1 cellular context compared by ENCODE assay signal in the genomic region with DNA sequence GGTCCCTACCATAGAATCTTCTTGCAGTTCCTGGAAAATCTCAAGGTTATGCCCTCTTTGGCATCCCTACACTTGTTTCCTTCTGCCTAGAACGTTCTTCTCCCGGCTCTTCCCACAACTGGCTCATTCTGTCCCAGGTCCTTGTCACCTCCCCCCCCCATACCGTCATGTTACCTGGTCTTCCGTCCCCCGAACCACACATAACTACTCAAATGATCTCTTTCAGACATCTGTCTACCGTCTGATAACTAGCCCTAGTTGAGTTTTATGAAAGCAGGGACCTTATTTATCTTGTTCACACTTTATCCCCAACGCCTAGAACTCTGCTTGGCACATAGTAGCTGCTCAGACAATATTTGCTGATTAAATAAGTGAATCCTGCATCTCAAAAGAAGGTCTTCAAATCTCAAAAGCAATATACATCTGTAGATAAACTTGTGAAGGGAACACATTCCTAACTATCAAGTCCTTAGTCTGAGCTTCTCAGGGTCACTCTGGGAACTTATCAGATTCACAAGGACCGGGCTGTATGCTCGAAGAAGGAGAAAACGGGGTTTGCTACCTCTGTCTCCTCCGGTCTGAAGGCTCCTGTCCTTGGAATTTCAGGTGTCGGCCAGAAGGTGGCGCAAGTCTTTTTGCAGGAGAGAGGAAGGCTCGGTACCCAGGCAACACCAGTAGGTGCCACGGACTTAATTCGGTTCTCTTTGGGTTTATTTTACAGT.
TF ChIP-seq lines count a peak whose summit lies in the region.

No MANE protein-coding gene starts in this region.

TF ChIP-seq in GM23338, 12 proteins besides CTCF, POLR2A, EP300 and RAD21 (continued from another document):
- TF ChIP-seq, protein P1, sequence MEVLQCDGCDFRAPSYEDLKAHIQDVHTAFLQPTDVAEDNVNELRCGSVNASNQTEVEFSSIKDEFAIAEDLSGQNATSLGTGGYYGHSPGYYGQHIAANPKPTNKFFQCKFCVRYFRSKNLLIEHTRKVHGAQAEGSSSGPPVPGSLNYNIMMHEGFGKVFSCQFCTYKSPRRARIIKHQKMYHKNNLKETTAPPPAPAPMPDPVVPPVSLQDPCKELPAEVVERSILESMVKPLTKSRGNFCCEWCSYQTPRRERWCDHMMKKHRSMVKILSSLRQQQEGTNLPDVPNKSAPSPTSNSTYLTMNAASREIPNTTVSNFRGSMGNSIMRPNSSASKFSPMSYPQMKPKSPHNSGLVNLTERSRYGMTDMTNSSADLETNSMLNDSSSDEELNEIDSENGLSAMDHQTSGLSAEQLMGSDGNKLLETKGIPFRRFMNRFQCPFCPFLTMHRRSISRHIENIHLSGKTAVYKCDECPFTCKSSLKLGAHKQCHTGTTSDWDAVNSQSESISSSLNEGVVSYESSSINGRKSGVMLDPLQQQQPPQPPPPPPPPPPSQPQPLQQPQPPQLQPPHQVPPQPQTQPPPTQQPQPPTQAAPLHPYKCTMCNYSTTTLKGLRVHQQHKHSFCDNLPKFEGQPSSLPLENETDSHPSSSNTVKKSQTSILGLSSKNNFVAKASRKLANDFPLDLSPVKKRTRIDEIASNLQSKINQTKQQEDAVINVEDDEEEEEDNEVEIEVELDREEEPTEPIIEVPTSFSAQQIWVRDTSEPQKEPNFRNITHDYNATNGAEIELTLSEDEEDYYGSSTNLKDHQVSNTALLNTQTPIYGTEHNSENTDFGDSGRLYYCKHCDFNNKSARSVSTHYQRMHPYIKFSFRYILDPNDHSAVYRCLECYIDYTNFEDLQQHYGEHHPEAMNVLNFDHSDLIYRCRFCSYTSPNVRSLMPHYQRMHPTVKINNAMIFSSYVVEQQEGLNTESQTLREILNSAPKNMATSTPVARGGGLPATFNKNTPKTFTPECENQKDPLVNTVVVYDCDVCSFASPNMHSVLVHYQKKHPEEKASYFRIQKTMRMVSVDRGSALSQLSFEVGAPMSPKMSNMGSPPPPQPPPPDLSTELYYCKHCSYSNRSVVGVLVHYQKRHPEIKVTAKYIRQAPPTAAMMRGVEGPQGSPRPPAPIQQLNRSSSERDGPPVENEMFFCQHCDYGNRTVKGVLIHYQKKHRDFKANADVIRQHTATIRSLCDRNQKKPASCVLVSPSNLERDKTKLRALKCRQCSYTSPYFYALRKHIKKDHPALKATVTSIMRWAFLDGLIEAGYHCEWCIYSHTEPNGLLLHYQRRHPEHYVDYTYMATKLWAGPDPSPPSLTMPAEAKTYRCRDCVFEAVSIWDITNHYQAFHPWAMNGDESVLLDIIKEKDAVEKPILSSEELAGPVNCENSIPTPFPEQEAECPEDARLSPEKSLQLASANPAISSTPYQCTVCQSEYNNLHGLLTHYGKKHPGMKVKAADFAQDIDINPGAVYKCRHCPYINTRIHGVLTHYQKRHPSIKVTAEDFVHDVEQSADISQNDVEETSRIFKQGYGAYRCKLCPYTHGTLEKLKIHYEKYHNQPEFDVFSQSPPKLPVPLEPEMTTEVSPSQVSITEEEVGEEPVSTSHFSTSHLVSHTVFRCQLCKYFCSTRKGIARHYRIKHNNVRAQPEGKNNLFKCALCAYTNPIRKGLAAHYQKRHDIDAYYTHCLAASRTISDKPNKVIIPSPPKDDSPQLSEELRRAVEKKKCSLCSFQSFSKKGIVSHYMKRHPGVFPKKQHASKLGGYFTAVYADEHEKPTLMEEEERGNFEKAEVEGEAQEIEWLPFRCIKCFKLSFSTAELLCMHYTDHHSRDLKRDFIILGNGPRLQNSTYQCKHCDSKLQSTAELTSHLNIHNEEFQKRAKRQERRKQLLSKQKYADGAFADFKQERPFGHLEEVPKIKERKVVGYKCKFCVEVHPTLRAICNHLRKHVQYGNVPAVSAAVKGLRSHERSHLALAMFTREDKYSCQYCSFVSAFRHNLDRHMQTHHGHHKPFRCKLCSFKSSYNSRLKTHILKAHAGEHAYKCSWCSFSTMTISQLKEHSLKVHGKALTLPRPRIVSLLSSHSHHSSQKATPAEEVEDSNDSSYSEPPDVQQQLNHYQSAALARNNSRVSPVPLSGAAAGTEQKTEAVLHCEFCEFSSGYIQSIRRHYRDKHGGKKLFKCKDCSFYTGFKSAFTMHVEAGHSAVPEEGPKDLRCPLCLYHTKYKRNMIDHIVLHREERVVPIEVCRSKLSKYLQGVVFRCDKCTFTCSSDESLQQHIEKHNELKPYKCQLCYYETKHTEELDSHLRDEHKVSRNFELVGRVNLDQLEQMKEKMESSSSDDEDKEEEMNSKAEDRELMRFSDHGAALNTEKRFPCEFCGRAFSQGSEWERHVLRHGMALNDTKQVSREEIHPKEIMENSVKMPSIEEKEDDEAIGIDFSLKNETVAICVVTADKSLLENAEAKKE (CRISPR knock-in tag; IDR thresholded peaks at IDR 0.05): no peak
